ENCODE assay signal across 17 cellular contexts in genomic region chr2:205701509-205701908, GRCh38. TPM values are rescaled to one million over a fixed set of nuclear protein-coding genes. Genes with fewer than 3 reads are reported as not detected.
DNase-seq lines count a peak whose midpoint lies in the region; TF ChIP-seq lines count a peak whose summit lies in the region.
"Had no signal": no experiment of that assay in that cellular context is flagged by ENCODE, and none has a peak within 500 bp of the region (broad histone marks: within the 10 kb centered on the region; RNA-seq: fewer than 3 reads in every experiment).

No MANE protein-coding gene starts in this region.

- no peaks in the 10 kb centered on the region for H3K36me3 Mint-ChIP-seq in immature natural killer cell

- H2BK5ac ChIP-seq in trophoblast cell (ENCODE audit: low read depth, low read length, poor library complexity): peak overlapping the region; percentile 16

- no peaks in the 10 kb centered on the region for H3K79me2 ChIP-seq in trophoblast cell (ENCODE audit: control insufficient read depth, insufficient read depth, low read length, poor library complexity)

- H3K79me1 ChIP-seq in trophoblast cell (ENCODE audit: low read length): peaks cover 11% of the 10 kb centered on the region

- H4K12ac ChIP-seq in trophoblast cell (ENCODE audit: low read depth, low read length): no peak overlapping the region

- no peak for TF ChIP-seq EP300 in esophagus muscularis mucosa (IDR thresholded peaks at IDR 0.05)

- intact Hi-C loops in esophagus muscularis mucosa (cut with DNase I): no loop called here

- H3K4ac ChIP-seq in trophoblast cell (ENCODE audit: low read depth, low read length): no peak overlapping the region

- H3K4me1 Mint-ChIP-seq in immature natural killer cell: peaks cover under 1% of the 10 kb centered on the region in 2 donors

- no peak for TF ChIP-seq CTCF in AG10803 (conservative IDR thresholded peaks at IDR 0.05; ENCODE audit: low read length)
- TF ChIP-seq CTCF in esophagus muscularis mucosa (IDR thresholded peaks at IDR 0.05): no peak
- no peak for TF ChIP-seq CTCF in WERI-Rb-1 (IDR thresholded peaks at IDR 0.05; ENCODE audit: low read depth, low read length)

- no peak overlapping the region for H3K27ac Mint-ChIP-seq in immature natural killer cell

- H4K91ac ChIP-seq in trophoblast cell (ENCODE audit: low read depth, low read length): peak overlapping the region; percentile 46

- DNase-seq in AG10803 (ENCODE audit: low read depth) (peak; percentile 46), RPMI7951 (ENCODE audit: low read depth) (peak; percentile 58), esophagus muscularis mucosa (ENCODE audit: extremely low spot score) (no peak), trophoblast cell (peak in 1 of 2 donors; percentile 17), immature natural killer cell (no peak), NCI-H1048 (lab: John Stamatoyannopoulos, UW) (no peak), T-helper 9 cell (no peak), WERI-Rb-1 (no peak)
- DNase-seq: activated CD8-positive, alpha-beta memory T cell treated with anti-CD3 and anti-CD28 coated beads for 24 hours; activated naive CD4-positive, alpha-beta T cell; cerebellar nuclear complex; DMS79 treated with DMSO at 0.1 percent for 48 hours; NCI-H1092; NCI-H345; RPMI8226; stimulated activated CD4-positive, alpha-beta T cell treated with anti-CD3 and anti-CD28 coated beads, Interleukin-12 subunit alpha, Interleukin-12 subunit beta, amount 100 ng/mL, for 4 hours had no signal

- no peak overlapping the region for H2AFZ ChIP-seq in trophoblast cell (ENCODE audit: insufficient read depth, low read length, poor library complexity)

- H3K27me3 ChIP-seq in esophagus muscularis mucosa (no peaks in the 10 kb centered on the region), trophoblast cell (ENCODE audit: insufficient read depth, low read length) (no peaks in the 10 kb centered on the region), WERI-Rb-1 (ENCODE audit: insufficient read depth, low read depth, severe bottlenecking) (no peaks in the 10 kb centered on the region)

- TF ChIP-seq POLR2A in esophagus muscularis mucosa (IDR thresholded peaks at IDR 0.05; ENCODE audit: low read depth): no peak

- H2BK12ac ChIP-seq in trophoblast cell (ENCODE audit: low read length): no peak overlapping the region

- H4K8ac ChIP-seq in trophoblast cell (ENCODE audit: low read depth, low read length): no peak overlapping the region

- H3K9me3 Mint-ChIP-seq in immature natural killer cell: no peaks in the 10 kb centered on the region
- H3K9me3 Mint-ChIP-seq: nephron had no signal

- H3K9me3 ChIP-seq in esophagus muscularis mucosa: no peaks in the 10 kb centered on the region
- H3K9me3 ChIP-seq in trophoblast cell (ENCODE audit: insufficient read depth, low read depth, low read length): no peaks in the 10 kb centered on the region
- no peaks in the 10 kb centered on the region for H3K9me3 ChIP-seq in WERI-Rb-1 (ENCODE audit: severe bottlenecking)

- H3K27ac ChIP-seq in esophagus muscularis mucosa (replicated peaks in 1 of 4): peak overlapping the region; percentile 87 to 98 (median 93)
- H3K27ac ChIP-seq in trophoblast cell (ENCODE audit: low read depth, low read length): peak overlapping the region; percentile 62
- no peak overlapping the region for H3K27ac ChIP-seq in WERI-Rb-1

- no peak overlapping the region for H2BK120ac ChIP-seq in trophoblast cell (ENCODE audit: insufficient read depth, low read length, poor library complexity)

- H3K4me3 ChIP-seq in AG10803 (ENCODE audit: low read length) (no peak overlapping the region), esophagus muscularis mucosa (no peak overlapping the region), trophoblast cell (ENCODE audit: low read depth, low read length) (no peak overlapping the region), WERI-Rb-1 (ENCODE audit: low read depth, low read length) (no peak overlapping the region)

- H3K36me3 ChIP-seq in esophagus muscularis mucosa (peaks cover 0 to 48% (median 13%) of the 10 kb centered on the region in 4 donors), trophoblast cell (ENCODE audit: control insufficient read depth in 1 of 2, insufficient read depth in 2 of 2, low read length in 2 of 2) (peaks cover 1 to 2% of the 10 kb centered on the region in 2 experiments), WERI-Rb-1 (peaks cover 8% of the 10 kb centered on the region; the same call in 1 of the 2 replicates)

- H2AK5ac ChIP-seq in trophoblast cell (ENCODE audit: low read length): no peak overlapping the region

- peaks cover 49 to 100% (median 100%) of the 10 kb centered on the region in 4 donors for H3K4me1 ChIP-seq in esophagus muscularis mucosa
- peaks cover 22 to 44% of the 10 kb centered on the region in 2 experiments for H3K4me1 ChIP-seq in trophoblast cell (ENCODE audit: control insufficient read depth in 1 of 2, insufficient read depth in 2 of 2, low read length in 2 of 2)

- no peak overlapping the region for H3K4me3 Mint-ChIP-seq in immature natural killer cell
- H3K4me3 Mint-ChIP-seq: nephron had no signal

- H3K18ac ChIP-seq in trophoblast cell (ENCODE audit: low read length): no peak overlapping the region

- H3K4me2 ChIP-seq in trophoblast cell (ENCODE audit: low read length): no peak overlapping the region

- H3K23ac ChIP-seq in trophoblast cell (ENCODE audit: low read length): no peak overlapping the region

- H3K9ac ChIP-seq in trophoblast cell (ENCODE audit: low read length): no peak overlapping the region

- 42% methylated on average over 1 of the region's 1 CpG for WGBS in esophagus muscularis mucosa
- WGBS in trophoblast cell (ENCODE audit: extremely low coverage, insufficient coverage, insufficient read length): no CpG with 5 or more reads among the region's 1 CpG

- H3K27me3 Mint-ChIP-seq in immature natural killer cell (ENCODE audit: low read depth in 3 of 3): peaks cover 0 to 2% (median 0%) of the 10 kb centered on the region in 3 donors

- H3K14ac ChIP-seq in trophoblast cell (ENCODE audit: low read length): no peak overlapping the region

RNA-seq across cellular contexts. Expression of gene NRP2, which starts 19.2 kb away (rescaled TPM):
- total RNA-seq in RPMI7951 (2014; rRNA removed; shearing (Covaris generic)): 57.7 and 73.5 TPM in 2 replicates
- total RNA-seq in esophagus muscularis mucosa: 100 to 1,000 TPM; 195 to 440 (median 314) TPM
- polyA plus RNA-seq in trophoblast cell (2013): 51.2 and 55.2 TPM in 2 replicates
- polyA plus RNA-seq in immature natural killer cell: not detected

Comparison
In these comparisons a context has a peak if more than half of its experiments do, and no peak if none do; other contexts are left out.
1. DNase-seq: peak in AG10803 (single experiment) and RPMI7951 (single experiment); none in esophagus muscularis mucosa (single experiment), immature natural killer cell (0 of 3), NCI-H1048 (single experiment), T-helper 9 cell (single experiment) and WERI-Rb-1 (single experiment).